8 cellular contexts compared by ENCODE assay signal in the genomic region with DNA sequence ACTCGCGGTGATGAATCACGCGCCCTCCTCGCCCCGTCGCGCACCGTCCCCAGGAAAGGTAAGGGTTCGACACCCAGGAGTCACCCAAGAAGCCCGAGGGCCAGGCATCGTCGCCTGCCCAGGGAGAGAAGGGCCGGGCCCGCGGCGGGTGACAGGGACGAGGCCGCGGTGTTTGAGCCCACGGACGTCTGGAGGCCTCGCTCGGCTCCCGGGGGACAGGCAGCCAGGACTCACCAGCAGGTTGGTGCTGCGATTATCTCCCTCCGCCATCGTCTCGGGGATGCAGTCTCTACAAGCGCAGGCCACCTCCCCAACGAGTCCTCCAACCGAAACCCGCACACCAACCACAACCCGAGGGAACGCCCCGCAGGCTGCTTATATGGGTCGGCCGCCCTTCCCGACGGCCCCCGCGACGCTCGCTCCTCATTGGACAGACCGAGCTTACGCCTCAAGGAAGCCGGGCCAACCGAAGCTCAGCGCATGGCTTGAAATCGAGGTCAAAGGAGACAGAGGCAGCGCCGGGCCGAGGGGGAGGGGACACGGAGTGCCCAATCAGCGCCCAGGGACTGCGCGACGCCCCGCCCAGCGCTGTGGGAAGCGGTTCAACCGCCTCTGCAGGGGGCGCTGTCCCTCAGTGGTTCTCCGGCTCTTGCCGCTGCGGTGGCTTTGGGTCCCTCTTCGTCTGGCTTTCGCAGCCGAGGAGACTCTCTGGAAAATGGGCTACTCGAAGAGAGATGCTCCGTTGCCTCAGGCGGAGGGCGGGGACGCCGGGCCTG. TPM values are rescaled to one million over a fixed set of nuclear protein-coding genes. Genes with fewer than 3 reads are reported as not detected.
DNase-seq lines count a peak whose midpoint lies in the region; TF ChIP-seq lines count a peak whose summit lies in the region.

A gene (minus strand): TSS at position 353 of the 776 bp plus-strand sequence. CDS start 83 bp downstream, at position 270.

- peak within 1 kb of the TSS; percentile 96 for H3K4me3 ChIP-seq in HFF-Myc (replicated peaks; ENCODE audit: low read depth, low read length)
- H3K4me3 ChIP-seq in SK-N-MC: peak within 1 kb of the TSS; percentile 78

- no peaks in the 10 kb centered on the region for H3K9me3 ChIP-seq in SK-N-MC (ENCODE audit: low read depth, low read length)

- peak within 1 kb of the TSS; percentile 93 for H3K9ac ChIP-seq in SK-N-MC (ENCODE audit: insufficient read length)

- H3K27ac ChIP-seq in SK-N-MC (peak within 1 kb of the TSS; percentile 82), temporal lobe (ENCODE audit: low read depth, low read length) (peak within 1 kb of the TSS; percentile 96)

- TF ChIP-seq CTCF in HFF-Myc (IDR thresholded peaks at IDR 0.05; ENCODE audit: low read depth, low read length, missing control alignments): peak; percentile 94

- DNase-seq in GM04504 (ENCODE audit: low read depth) (peak; percentile 99), HFF-Myc (ENCODE audit: extremely low read depth, low read depth) (peak; percentile 98), NAMALWA (ENCODE audit: low spot score) (peak; percentile 99), SK-N-MC (ENCODE audit: low read depth, low spot score) (peak; percentile 95), germinal center (ENCODE audit: low spot score) (peak; percentile 99), nucleus accumbens (lab: John Stamatoyannopoulos, UW) (peak; percentile 76 to 100 (median 98))
- DNase-seq in activated naive CD4-positive, alpha-beta T cell treated with anti-CD3 and anti-CD28 coated beads, Interleukin-2, amount 50 U/mL, for 16 hours: peak; percentile 99

- peaks cover 31% of the 10 kb centered on the region for H3K36me3 ChIP-seq in SK-N-MC (ENCODE audit: insufficient read depth, low read length)

RNA-seq across cellular contexts. Expression of the gene that starts here (rescaled TPM):
- 433 TPM for total RNA-seq in temporal lobe

Comparison
In these comparisons a context has a peak if more than half of its experiments do, and no peak if none do; other contexts are left out.
1. Peak in every context shown above with its lines: DNase-seq, H3K4me3 ChIP-seq and H3K27ac ChIP-seq.